ENCODE assay signal across 9 cellular contexts in the genomic region with DNA sequence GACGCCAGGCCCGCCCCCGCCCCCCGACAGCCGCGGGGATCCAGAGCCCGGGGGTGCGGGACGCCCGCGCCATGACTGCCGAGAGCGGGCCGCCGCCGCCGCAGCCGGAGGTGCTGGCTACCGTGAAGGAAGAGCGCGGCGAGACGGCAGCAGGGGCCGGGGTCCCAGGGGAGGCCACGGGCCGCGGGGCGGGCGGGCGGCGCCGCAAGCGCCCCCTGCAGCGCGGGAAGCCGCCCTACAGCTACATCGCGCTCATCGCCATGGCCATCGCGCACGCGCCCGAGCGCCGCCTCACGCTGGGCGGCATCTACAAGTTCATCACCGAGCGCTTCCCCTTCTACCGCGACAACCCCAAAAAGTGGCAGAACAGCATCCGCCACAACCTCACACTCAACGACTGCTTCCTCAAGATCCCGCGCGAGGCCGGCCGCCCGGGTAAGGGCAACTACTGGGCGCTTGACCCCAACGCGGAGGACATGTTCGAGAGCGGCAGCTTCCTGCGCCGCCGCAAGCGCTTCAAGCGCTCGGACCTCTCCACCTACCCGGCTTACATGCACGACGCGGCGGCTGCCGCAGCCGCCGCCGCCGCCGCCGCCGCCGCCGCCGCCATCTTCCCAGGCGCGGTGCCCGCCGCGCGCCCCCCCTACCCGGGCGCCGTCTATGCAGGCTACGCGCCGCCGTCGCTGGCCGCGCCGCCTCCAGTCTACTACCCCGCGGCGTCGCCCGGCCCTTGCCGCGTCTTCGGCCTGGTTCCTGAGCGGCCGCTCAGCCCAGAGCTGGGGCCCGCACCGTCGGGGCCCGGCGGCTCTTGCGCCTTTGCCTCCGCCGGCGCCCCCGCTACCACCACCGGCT. TPM values are rescaled to one million over a fixed set of nuclear protein-coding genes. Genes with fewer than 3 reads are reported as not detected.
DNase-seq lines count a peak whose midpoint lies in the region; ATAC-seq and TF ChIP-seq lines count a peak whose summit lies in the region.
"Had no signal": no experiment of that assay in that cellular context is flagged by ENCODE, and none has a peak within 500 bp of the region (broad histone marks: within the 10 kb centered on the region; RNA-seq: fewer than 3 reads in every experiment).

No MANE protein-coding gene starts in this region.

- peaks cover 27% of the 10 kb centered on the region for H3K4me1 Mint-ChIP-seq in activated naive CD8-positive, alpha-beta T cell treated with anti-CD3 and anti-CD28 coated beads, Interleukin-2, amount 50 U/mL, for 24 hours

- H3K4me1 ChIP-seq in Peyer's patch (peaks cover 0 to 39% (median 10%) of the 10 kb centered on the region in 4 donors), left lung (peaks cover 9 to 37% of the 10 kb centered on the region in 2 donors)

- peaks cover 83% of the 10 kb centered on the region for H3K27me3 Mint-ChIP-seq in activated naive CD8-positive, alpha-beta T cell treated with anti-CD3 and anti-CD28 coated beads, Interleukin-2, amount 50 U/mL, for 24 hours

- POLR2A ChIA-PET in HEK293T (lab: Yijun Ruan, JAX), result interaction anchor here (1.1 kb wide), 1 partner anchor 13 kb away, joined by 4 read pairs; no protein-coding TSS in a partner anchor

- H3K9me3 ChIP-seq in Peyer's patch (peaks cover 0 to 13% (median 0%) of the 10 kb centered on the region in 4 donors), left lung (no peaks in the 10 kb centered on the region)

- ATAC-seq in activated naive CD8-positive, alpha-beta T cell treated with anti-CD3 and anti-CD28 coated beads, Interleukin-2, amount 50 U/mL, for 24 hours, result peak; percentile 76
- peak; percentile 45 for ATAC-seq in left lung

- no peak for TF ChIP-seq POLR2A in Peyer's patch (IDR thresholded peaks at IDR 0.05)

- peak; percentile 71 for DNase-seq in HEK293T (ENCODE audit: extremely low spot score)
- DNase-seq in Peyer's patch, result no peak
- peak; percentile 64 for DNase-seq in activated naive CD8-positive, alpha-beta T cell treated with anti-CD3 and anti-CD28 coated beads, Interleukin-2, amount 50 U/mL, for 24 hours
- peak in 1 of 2 donors; percentile 84 for DNase-seq in left lung
- DNase-seq in stimulated activated CD8-positive, alpha-beta memory T cell treated with anti-CD3 and anti-CD28 coated beads, Interleukin-7, amount 100 ng/mL, for 24 hours (ENCODE audit: low read depth), result peak; percentile 27
- no peak for DNase-seq in hypothalamus (lab: John Stamatoyannopoulos, UW)
- DNase-seq in medulla oblongata (ENCODE audit: extremely low spot score), result no peak
- no peak for DNase-seq in NK-92 (lab: John Stamatoyannopoulos, UW; ENCODE audit: unreplicated experiment)

- no peaks in the 10 kb centered on the region for H3K9me3 Mint-ChIP-seq in activated naive CD8-positive, alpha-beta T cell treated with anti-CD3 and anti-CD28 coated beads, Interleukin-2, amount 50 U/mL, for 24 hours

- H3K4me3 ChIP-seq in Peyer's patch, result peak overlapping the region; percentile 14 to 55 (median 47)
- H3K4me3 ChIP-seq in left lung, result peak overlapping the region; percentile 12 to 35

- H3K36me3 ChIP-seq in Peyer's patch (no peaks in the 10 kb centered on the region), left lung (no peaks in the 10 kb centered on the region)

- peak overlapping the region; percentile 83 for H3K4me3 Mint-ChIP-seq in activated naive CD8-positive, alpha-beta T cell treated with anti-CD3 and anti-CD28 coated beads, Interleukin-2, amount 50 U/mL, for 24 hours

- TF ChIP-seq CTCF in Peyer's patch (IDR thresholded peaks at IDR 0.05), result peak in 1 of 6 experiments; percentile 8
- no peak for TF ChIP-seq CTCF in left lung (IDR thresholded peaks at IDR 0.05)

- H3K27ac ChIP-seq in Peyer's patch (no peak overlapping the region), left lung (no peak overlapping the region)

- no peak overlapping the region for H3K27ac Mint-ChIP-seq in activated naive CD8-positive, alpha-beta T cell treated with anti-CD3 and anti-CD28 coated beads, Interleukin-2, amount 50 U/mL, for 24 hours

- CTCF ChIA-PET in HEK293T (lab: Yijun Ruan, JAX), result interaction anchor here (1.3 kb wide), 1 partner anchor 48 kb away, joined by 4 read pairs; no protein-coding TSS in a partner anchor

- H3K36me3 Mint-ChIP-seq in activated naive CD8-positive, alpha-beta T cell treated with anti-CD3 and anti-CD28 coated beads, Interleukin-2, amount 50 U/mL, for 24 hours (ENCODE audit: low read depth), result no peaks in the 10 kb centered on the region

- intact Hi-C loops in left lung (cut with DNase I), result no loop called here

- peaks cover 0 to 77% of the 10 kb centered on the region in 2 donors for H3K27me3 ChIP-seq in Peyer's patch
- peaks cover 100% of the 10 kb centered on the region in 2 donors for H3K27me3 ChIP-seq in left lung

TF ChIP-seq in HEK293T, 16 proteins besides CTCF, POLR2A, EP300 and RAD21:
- TF ChIP-seq FOXM1 (IDR thresholded peaks at IDR 0.05; ENCODE audit: borderline replicate concordance) (no peak), L3MBTL2 (conservative IDR thresholded peaks at IDR 0.05) (peak; percentile 75)
TF ChIP-seq in HEK293T: peak in this region for 1.

RNA-seq across cellular contexts. Expression of a gene that starts 1.0 kb away (rescaled TPM):
- not detected for total RNA-seq in Peyer's patch
- not detected for total RNA-seq in left lung
- total RNA-seq: RPMI7951 had no signal

Comparison
In these comparisons a context has a peak if more than half of its experiments do, and no peak if none do; other contexts are left out.
1. DNase-seq: peak in HEK293T (single experiment), activated naive CD8-positive, alpha-beta T cell treated with anti-CD3 and anti-CD28 coated beads, Interleukin-2, amount 50 U/mL, for 24 hours (single experiment) and stimulated activated CD8-positive, alpha-beta memory T cell treated with anti-CD3 and anti-CD28 coated beads, Interleukin-7, amount 100 ng/mL, for 24 hours (single experiment); none in Peyer's patch (0 of 3), hypothalamus (0 of 51), medulla oblongata (single experiment) and NK-92 (single experiment).